15 cellular contexts compared by ENCODE assay signal in the genomic region with DNA sequence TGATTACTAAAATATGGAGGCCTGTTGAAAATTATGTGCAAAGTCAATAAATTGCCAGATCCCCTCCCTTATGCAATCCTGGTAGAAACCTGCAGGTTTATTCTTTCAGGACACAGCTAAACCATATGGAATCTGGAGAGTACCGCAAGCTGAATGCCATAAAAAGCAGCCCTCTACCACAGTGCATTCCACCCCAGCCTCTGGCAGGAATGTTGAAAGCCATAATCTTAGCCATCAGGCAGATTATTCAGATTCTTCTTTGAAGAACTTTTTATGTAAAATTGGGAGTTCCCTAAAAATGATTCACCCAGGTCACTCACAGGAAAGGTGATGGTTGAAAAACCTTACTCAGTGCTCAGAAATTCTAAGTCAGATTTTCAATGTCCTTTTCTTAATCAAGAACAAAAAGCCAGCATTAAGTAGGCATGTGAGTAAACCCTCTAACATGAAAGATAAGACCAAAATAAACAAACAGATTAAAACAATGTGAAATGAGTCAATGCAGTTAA.
A peak's percentile ranks its signal among the peaks of the same experiment; 100 is the strongest.
DNase-seq lines count a peak whose midpoint lies in the region; FAIRE-seq and TF ChIP-seq lines count a peak whose summit lies in the region.
"Had no signal": no experiment of that assay in that cellular context is flagged by ENCODE, and none has a peak within 500 bp of the region (broad histone marks: within the 10 kb centered on the region; RNA-seq: fewer than 3 reads in every experiment).

No MANE protein-coding gene starts in this region.

- peaks cover 13% of the 10 kb centered on the region for H3K4me1 ChIP-seq in skeletal muscle satellite cell (ENCODE audit: control insufficient read depth, insufficient read depth, low read length)
- no peaks in the 10 kb centered on the region for H3K4me1 ChIP-seq in small intestine (ENCODE audit: control insufficient read depth in 2 of 2, insufficient read depth in 1 of 2, low read depth in 1 of 2, low read length in 1 of 2)
- H3K4me1 ChIP-seq: right lobe of liver had no signal

- DNase-seq in DMS53 (lab: John Stamatoyannopoulos, UW): peak; percentile 4
- no peak for DNase-seq in DMS53 treated with DMSO at 0.1 percent for 48 hours (lab: John Stamatoyannopoulos, UW; ENCODE audit: unreplicated experiment)
- DNase-seq in SW480 (ENCODE audit: low spot score): peak; percentile 0
- DNase-seq in fibroblast of peridontal ligament (ENCODE audit: extremely low read depth): peak; percentile 78
- no peak for DNase-seq in hepatic stellate cell (ENCODE audit: low spot score)
- DNase-seq in lower leg skin (ENCODE audit: low spot score in 2 of 2): no peak
- no peak for DNase-seq in small intestine
- DNase-seq: 8988T; activated CD4-positive, alpha-beta T cell treated with anti-CD3 and anti-CD28 coated beads for 4 hours; DND-41; NCI-H1092; NCI-H526; right lobe of liver had no signal

- no peak for TF ChIP-seq CTCF in lower leg skin (IDR thresholded peaks at IDR 0.05)

- H3K9me3 ChIP-seq in skeletal muscle satellite cell (replicated peaks; ENCODE audit: low read length): no peaks in the 10 kb centered on the region
- no peaks in the 10 kb centered on the region for H3K9me3 ChIP-seq in small intestine (ENCODE audit: control insufficient read depth, low read depth)
- H3K9me3 ChIP-seq: right lobe of liver, thoracic aorta had no signal

- no peaks in the 10 kb centered on the region for H3K36me3 ChIP-seq in skeletal muscle satellite cell (ENCODE audit: insufficient read depth, low read length)
- H3K36me3 ChIP-seq in small intestine (ENCODE audit: control insufficient read depth in 2 of 2, insufficient read depth in 2 of 2, low read length in 2 of 2): no peaks in the 10 kb centered on the region
- H3K36me3 ChIP-seq: right lobe of liver, thoracic aorta had no signal

- no peak for FAIRE-seq in small intestine (lab: Jason Lieb, UNC)

- H3K27ac ChIP-seq in small intestine (ENCODE audit: low read depth in 1 of 2, low read length in 1 of 2): no peak overlapping the region
- H3K27ac ChIP-seq: right lobe of liver, thoracic aorta had no signal

- H3K4me3 ChIP-seq in skeletal muscle satellite cell (ENCODE audit: low read length) (no peak overlapping the region), lower leg skin (ENCODE audit: low read depth, poor library complexity, severe bottlenecking) (no peak overlapping the region), small intestine (ENCODE audit: low read depth in 1 of 2, low read length in 2 of 2) (no peak overlapping the region)
- H3K4me3 ChIP-seq: right lobe of liver, thoracic aorta had no signal

- intact Hi-C loops in lower leg skin (cut with DNase I; ENCODE audit: low total_unique reads): no loop called here

- 29 to 32% methylated on average over 1 of the region's 1 CpG for WGBS in lower leg skin, 2 donors
- 73 to 75% (median 74%) methylated on average over 1 of the region's 1 CpG for WGBS in small intestine, 3 donors

- TF ChIP-seq POLR2A in lower leg skin (IDR thresholded peaks at IDR 0.05): no peak

- peak overlapping the region; percentile 25 for H3K4me2 ChIP-seq in skeletal muscle satellite cell (ENCODE audit: low read length)

- H3K9ac ChIP-seq in skeletal muscle satellite cell (ENCODE audit: low read depth, low read length): no peak overlapping the region

- H3K27me3 ChIP-seq in skeletal muscle satellite cell (ENCODE audit: control insufficient read depth, insufficient read depth, low read length) (no peaks in the 10 kb centered on the region), small intestine (ENCODE audit: control insufficient read depth in 2 of 2, insufficient read depth in 2 of 2, low read length in 2 of 2) (no peaks in the 10 kb centered on the region)
- H3K27me3 ChIP-seq: right lobe of liver had no signal

Comparison
In these comparisons a context has a peak if more than half of its experiments do, and no peak if none do; other contexts are left out.
1. DNase-seq: peak in DMS53 (single experiment), SW480 (single experiment) and fibroblast of peridontal ligament (single experiment); none in DMS53 treated with DMSO at 0.1 percent for 48 hours (single experiment), hepatic stellate cell (single experiment), lower leg skin (0 of 2) and small intestine (single experiment).